Comparison of ENCODE assay signal across 8 cellular contexts in the genomic region with DNA sequence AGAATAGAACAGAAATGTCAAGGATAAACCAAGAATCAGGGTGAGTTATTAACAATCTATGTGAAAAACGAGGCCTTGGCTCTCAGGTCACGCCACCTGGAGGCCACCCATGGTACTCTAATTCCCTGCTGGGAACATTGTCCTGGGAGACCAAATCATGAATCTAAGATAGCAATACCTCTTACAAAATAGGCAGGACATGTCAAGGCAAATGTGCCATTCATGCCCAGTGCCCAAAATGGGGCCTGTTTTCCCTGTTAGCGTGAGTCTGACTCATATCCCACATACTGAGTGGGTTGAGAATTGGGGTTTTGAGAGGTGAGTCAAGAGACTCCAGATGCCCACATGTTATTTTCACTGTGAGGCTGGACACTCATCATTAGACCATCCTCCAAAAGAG.
DNase-seq lines count a peak whose midpoint lies in the region; ATAC-seq and TF ChIP-seq lines count a peak whose summit lies in the region.

No MANE protein-coding gene starts in this region.

- peak; percentile 58 for TF ChIP-seq CTCF in Calu3 (IDR thresholded peaks at IDR 0.05; ENCODE audit: unreplicated experiment)

- BruUV-seq in Calu3 (replicated peaks; lab: Mats Ljungman, UMichigan) = no TSS peak

- H3K27me3 Mint-ChIP-seq in Calu3 (ENCODE audit: unreplicated experiment) = no peaks in the 10 kb centered on the region
- H3K27me3 Mint-ChIP-seq in stimulated activated naive B cell treated with anti-CD40 and anti-IgM and Interleukin-4, amounts not matched to agents 10 μg/mL and 1 μg/mL and 100 μg/mL, for 72 hours = peaks cover 0 to 13% of the 10 kb centered on the region in 2 donors

- DNase-seq in Calu3 (peak; percentile 75), HT1080 (ENCODE audit: low read depth) (peak; percentile 97), UCSD-AML1 (lab: John Stamatoyannopoulos, UW; ENCODE audit: unreplicated experiment) (peak; percentile 56), left ventricle myocardium superior (peak; percentile 43)
- peak; percentile 13 for DNase-seq in stimulated activated naive B cell treated with anti-CD40 and anti-IgM and Interleukin-4, amounts not matched to agents 10 μg/mL and 1 μg/mL and 100 μg/mL, for 72 hours

- H3K27ac Mint-ChIP-seq in Calu3 (ENCODE audit: unreplicated experiment) = no peak overlapping the region
- no peak overlapping the region for H3K27ac Mint-ChIP-seq in stimulated activated naive B cell treated with anti-CD40 and anti-IgM and Interleukin-4, amounts not matched to agents 10 μg/mL and 1 μg/mL and 100 μg/mL, for 72 hours

- H3K4me3 Mint-ChIP-seq in Calu3 (ENCODE audit: low read depth, unreplicated experiment) = no peak overlapping the region
- no peak overlapping the region for H3K4me3 Mint-ChIP-seq in stimulated activated naive B cell treated with anti-CD40 and anti-IgM and Interleukin-4, amounts not matched to agents 10 μg/mL and 1 μg/mL and 100 μg/mL, for 72 hours

- H3K9me3 Mint-ChIP-seq in Calu3 (ENCODE audit: low read depth, unreplicated experiment) = peaks cover 3% of the 10 kb centered on the region
- peaks cover 0 to 7% of the 10 kb centered on the region in 2 donors for H3K9me3 Mint-ChIP-seq in stimulated activated naive B cell treated with anti-CD40 and anti-IgM and Interleukin-4, amounts not matched to agents 10 μg/mL and 1 μg/mL and 100 μg/mL, for 72 hours

- no peaks in the 10 kb centered on the region for H3K36me3 Mint-ChIP-seq in Calu3 (ENCODE audit: insufficient read depth, unreplicated experiment)
- H3K36me3 Mint-ChIP-seq in stimulated activated naive B cell treated with anti-CD40 and anti-IgM and Interleukin-4, amounts not matched to agents 10 μg/mL and 1 μg/mL and 100 μg/mL, for 72 hours = no peaks in the 10 kb centered on the region

- ATAC-seq in GM18861 (IDR thresholded peaks at IDR 0.05; ENCODE audit: unreplicated experiment) (peak; percentile 62), left ventricle myocardium superior (peak; percentile 29), HG03095 (IDR thresholded peaks at IDR 0.05; ENCODE audit: unreplicated experiment) (no peak), GM19467 (IDR thresholded peaks at IDR 0.05; ENCODE audit: unreplicated experiment) (no peak)
- peak; percentile 79 to 93 for ATAC-seq in stimulated activated naive B cell treated with anti-CD40 and anti-IgM and Interleukin-4, amounts not matched to agents 10 μg/mL and 1 μg/mL and 100 μg/mL, for 72 hours (replicated peaks)

- CTCF ChIA-PET in Calu3 (lab: Charles Lee) = no interaction called here

- H3K4me1 Mint-ChIP-seq in Calu3 (ENCODE audit: low read depth, unreplicated experiment) = no peaks in the 10 kb centered on the region
- H3K4me1 Mint-ChIP-seq in stimulated activated naive B cell treated with anti-CD40 and anti-IgM and Interleukin-4, amounts not matched to agents 10 μg/mL and 1 μg/mL and 100 μg/mL, for 72 hours = peaks cover 0 to 6% of the 10 kb centered on the region in 2 donors

- intact Hi-C loops in Calu3 (cut with micrococcal nuclease; ENCODE audit: unreplicated experiment) (loop anchor here (1.0 to 5.0 kb wide), 3 partner anchors 70 to 689 kb away; no protein-coding TSS in a partner anchor), left ventricle myocardium superior (cut with micrococcal nuclease) (loop anchor here (5.0 kb wide), 1 partner anchor 625 kb away; no protein-coding TSS in a partner anchor)

Comparison
In these comparisons a context has a peak if more than half of its experiments do, and no peak if none do; other contexts are left out.
1. DNase-seq: peak in every context shown above with its lines; median percentile 97 in HT1080; 75 in Calu3; 56 in UCSD-AML1; 43 in left ventricle myocardium superior; 13 in stimulated activated naive B cell treated with anti-CD40 and anti-IgM and Interleukin-4, amounts not matched to agents 10 μg/mL and 1 μg/mL and 100 μg/mL, for 72 hours.
2. ATAC-seq: peak in GM18861 (single experiment), left ventricle myocardium superior (single experiment) and stimulated activated naive B cell treated with anti-CD40 and anti-IgM and Interleukin-4, amounts not matched to agents 10 μg/mL and 1 μg/mL and 100 μg/mL, for 72 hours (2 of 2); none in HG03095 (single experiment) and GM19467 (single experiment).